Comparison of ENCODE assay signal across 19 cellular contexts in the genomic region with DNA sequence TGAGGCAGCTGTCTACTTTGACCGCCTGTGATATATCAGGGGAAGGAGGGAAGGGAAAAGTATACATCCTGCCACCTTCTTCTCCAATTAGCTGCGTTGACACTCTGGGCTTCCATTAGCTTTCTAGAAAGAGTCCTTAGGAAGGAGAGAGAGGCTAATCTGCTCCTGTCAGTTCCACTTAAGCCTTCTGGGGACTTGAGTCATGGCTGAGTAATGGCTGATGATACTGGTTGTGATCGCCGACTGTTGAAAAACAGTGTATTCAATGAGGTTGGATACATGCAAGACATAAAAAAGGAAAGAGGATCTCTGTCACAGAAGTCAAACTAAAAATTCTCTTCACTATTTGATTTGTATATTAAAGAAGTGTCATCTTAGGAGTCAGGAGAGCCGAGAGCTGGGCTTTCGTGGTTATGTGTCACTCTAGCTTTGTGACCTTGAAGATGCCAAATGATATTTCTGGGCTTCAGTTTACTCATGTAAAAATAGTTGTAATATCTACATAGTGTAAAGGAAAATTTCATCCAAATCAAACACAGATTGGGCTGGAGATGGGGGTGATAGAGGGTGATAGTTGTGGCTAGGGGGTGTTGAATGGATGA.
DNase-seq lines count a peak whose midpoint lies in the region; ATAC-seq and TF ChIP-seq lines count a peak whose summit lies in the region.
"Had no signal": no experiment of that assay in that cellular context is flagged by ENCODE, and none has a peak within 500 bp of the region (broad histone marks: within the 10 kb centered on the region; RNA-seq: fewer than 3 reads in every experiment).

No MANE protein-coding gene starts in this region.

- H3K9me2 ChIP-seq in MM.1S (replicated peaks; ENCODE audit: insufficient read depth, low read length), result no peaks in the 10 kb centered on the region

- H3K9me3 Mint-ChIP-seq in chondrocyte (ENCODE audit: low read depth), result no peaks in the 10 kb centered on the region
- H3K9me3 Mint-ChIP-seq: activated naive CD8-positive, alpha-beta T cell treated with anti-CD3 and anti-CD28 coated beads, Interleukin-2, amount 50 U/mL, for 24 hours; immature natural killer cell; stimulated activated memory B cell treated with anti-CD40 and anti-IgM and Interleukin-4, amounts not matched to agents 10 μg/mL and 1 μg/mL and 100 μg/mL, for 72 hours had no signal

- H4K20me1 ChIP-seq in MM.1S (ENCODE audit: insufficient read depth, low read length), result no peaks in the 10 kb centered on the region

- no peaks in the 10 kb centered on the region for H3K27me3 ChIP-seq in MM.1S (replicated peaks; ENCODE audit: insufficient read depth, low read length)
- H3K27me3 ChIP-seq: vagina had no signal

- H3K4me3 ChIP-seq in AG10803 (ENCODE audit: low read length) (no peak overlapping the region), MM.1S (ENCODE audit: low read length) (no peak overlapping the region)
- H3K4me3 ChIP-seq: dorsolateral prefrontal cortex, vagina had no signal

- TF ChIP-seq CTCF in AG10803 (conservative IDR thresholded peaks at IDR 0.05; ENCODE audit: low read length) (no peak), chondrocyte (IDR thresholded peaks at IDR 0.05) (no peak), MM.1S (IDR thresholded peaks at IDR 0.05; ENCODE audit: low read length) (no peak)

- peak overlapping the region; percentile 95 for H3K27ac Mint-ChIP-seq in chondrocyte (ENCODE audit: unreplicated experiment)
- H3K27ac Mint-ChIP-seq: activated naive CD8-positive, alpha-beta T cell treated with anti-CD3 and anti-CD28 coated beads, Interleukin-2, amount 50 U/mL, for 24 hours; immature natural killer cell; stimulated activated memory B cell treated with anti-CD40 and anti-IgM and Interleukin-4, amounts not matched to agents 10 μg/mL and 1 μg/mL and 100 μg/mL, for 72 hours had no signal

- H3K36me3 ChIP-seq in MM.1S (replicated peaks; ENCODE audit: insufficient read depth, low read length), result no peaks in the 10 kb centered on the region
- H3K36me3 ChIP-seq: vagina had no signal

- no peaks in the 10 kb centered on the region for H3K9me3 ChIP-seq in MM.1S (replicated peaks; ENCODE audit: insufficient read depth, low read length)
- H3K9me3 ChIP-seq: vagina had no signal

- no peak overlapping the region for H2AFZ ChIP-seq in MM.1S (ENCODE audit: low read length)

- ATAC-seq in HG03378 (IDR thresholded peaks at IDR 0.05; ENCODE audit: unreplicated experiment) (no peak), GM19463 (IDR thresholded peaks at IDR 0.05; ENCODE audit: unreplicated experiment) (no peak)
- ATAC-seq: activated CD4-positive, CD25-positive, alpha-beta regulatory T cell treated with anti-CD3 and anti-CD28 coated beads, Interleukin-2, amount 50 U/mL, for 24 hours; activated naive CD8-positive, alpha-beta T cell treated with anti-CD3 and anti-CD28 coated beads, Interleukin-2, amount 50 U/mL, for 24 hours; stimulated activated memory B cell treated with anti-CD40 and anti-IgM and Interleukin-4, amounts not matched to agents 10 μg/mL and 1 μg/mL and 100 μg/mL, for 72 hours had no signal

- H3K36me3 Mint-ChIP-seq in chondrocyte (ENCODE audit: low read depth), result no peaks in the 10 kb centered on the region
- H3K36me3 Mint-ChIP-seq: immature natural killer cell had no signal

- no peak overlapping the region for H3K4me2 ChIP-seq in MM.1S (ENCODE audit: low read depth, low read length)

- no peaks in the 10 kb centered on the region for H3K4me1 ChIP-seq in MM.1S (ENCODE audit: low read length)

- H3F3A ChIP-seq in MM.1S (ENCODE audit: insufficient read depth, low read length), result no peaks in the 10 kb centered on the region

- no peak overlapping the region for H3K9ac ChIP-seq in MM.1S (ENCODE audit: low read length)

- H3K27me3 Mint-ChIP-seq in chondrocyte (ENCODE audit: low read depth), result no peaks in the 10 kb centered on the region
- H3K27me3 Mint-ChIP-seq: stimulated activated memory B cell treated with anti-CD40 and anti-IgM and Interleukin-4, amounts not matched to agents 10 μg/mL and 1 μg/mL and 100 μg/mL, for 72 hours had no signal

- no peak overlapping the region for H3K27ac ChIP-seq in MM.1S (ENCODE audit: low read length)
- H3K27ac ChIP-seq: dorsolateral prefrontal cortex, vagina had no signal

- DNase-seq in AG10803 (ENCODE audit: low read depth), result peak; percentile 46
- DNase-seq in NCI-H226, result peak; percentile 29
- DNase-seq in chondrocyte (ENCODE audit: low spot score), result no peak
- peak; percentile 57 for DNase-seq in myocyte (ENCODE audit: low read depth)
- no peak for DNase-seq in MM.1S
- no peak for DNase-seq in activated CD8-positive, alpha-beta memory T cell treated with anti-CD3 and anti-CD28 coated beads for 24 hours
- DNase-seq: activated naive CD8-positive, alpha-beta T cell treated with anti-CD3 and anti-CD28 coated beads, Interleukin-2, amount 50 U/mL, for 24 hours; activated T-cell treated with anti-CD3 and anti-CD28 coated beads for 4 hours; dorsolateral prefrontal cortex; foreskin melanocyte; GOT3; immature natural killer cell; stimulated activated CD4-positive, alpha-beta T cell treated with anti-CD3 and anti-CD28 coated beads, Interleukin-4, amount 100 ng/mL, for 1 hour; SW 1271 had no signal

- H3K4me3 Mint-ChIP-seq in chondrocyte (ENCODE audit: unreplicated experiment), result no peak overlapping the region
- H3K4me3 Mint-ChIP-seq: activated naive CD8-positive, alpha-beta T cell treated with anti-CD3 and anti-CD28 coated beads, Interleukin-2, amount 50 U/mL, for 24 hours; immature natural killer cell; stimulated activated memory B cell treated with anti-CD40 and anti-IgM and Interleukin-4, amounts not matched to agents 10 μg/mL and 1 μg/mL and 100 μg/mL, for 72 hours had no signal

- peaks cover 39% of the 10 kb centered on the region for H3K4me1 Mint-ChIP-seq in chondrocyte (ENCODE audit: low read depth)
- H3K4me1 Mint-ChIP-seq: activated naive CD8-positive, alpha-beta T cell treated with anti-CD3 and anti-CD28 coated beads, Interleukin-2, amount 50 U/mL, for 24 hours; immature natural killer cell had no signal

- H3K79me2 ChIP-seq in MM.1S (ENCODE audit: low read length), result no peaks in the 10 kb centered on the region

Comparison
In these comparisons a context has a peak if more than half of its experiments do, and no peak if none do; other contexts are left out.
1. DNase-seq: peak in AG10803 (single experiment), NCI-H226 (single experiment) and myocyte (single experiment); none in chondrocyte (single experiment), MM.1S (single experiment) and activated CD8-positive, alpha-beta memory T cell treated with anti-CD3 and anti-CD28 coated beads for 24 hours (single experiment).